Comparison of ENCODE assay signal across 8 cellular contexts in genomic region chr10:50067546-50068351, GRCh38. TPM values are rescaled to one million over a fixed set of nuclear protein-coding genes. Genes with fewer than 3 reads are reported as not detected.
DNase-seq lines count a peak whose midpoint lies in the region; ATAC-seq and TF ChIP-seq lines count a peak whose summit lies in the region.
"Not testable (repeated sequence)": the region's sequence is repeated elsewhere in the genome, so short reads cannot be mapped to it uniquely, and the experiment has no call there.

Gene WASHC2A (plus strand): TSS chr10:50067954. CDS start chr10:50068006, 52 bp downstream.

- H3K4me1 ChIP-seq in suprapubic skin = peaks cover 13% of the 10 kb centered on the region

- TF ChIP-seq CTCF in HFFc6 (IDR thresholded peaks at IDR 0.05); omental fat pad (IDR thresholded peaks at IDR 0.05); suprapubic skin (IDR thresholded peaks at IDR 0.05): not testable (repeated sequence)

- H3K9me3 ChIP-seq in suprapubic skin = not testable (repeated sequence)

- not testable (repeated sequence) for H3K27me3 Mint-ChIP-seq in HFFc6 (ENCODE audit: insufficient read depth); activated naive CD4-positive, alpha-beta T cell treated with anti-CD3 and anti-CD28 coated beads, Interleukin-2, amount 50 U/mL, for 24 hours

- TF ChIP-seq EP300 in suprapubic skin (IDR thresholded peaks at IDR 0.05) = not testable (repeated sequence)

- H3K27ac Mint-ChIP-seq in HFFc6 = peak within 1 kb of the TSS; percentile 68
- peak within 1 kb of the TSS; percentile 90 for H3K27ac Mint-ChIP-seq in activated naive CD4-positive, alpha-beta T cell treated with anti-CD3 and anti-CD28 coated beads, Interleukin-2, amount 50 U/mL, for 24 hours

- H3K4me3 ChIP-seq in GM08714 (ENCODE audit: low read length) = peak within 1 kb of the TSS; percentile 96; the same call in 1 of the 2 replicates
- peak within 1 kb of the TSS; percentile 66 for H3K4me3 ChIP-seq in suprapubic skin

- TF ChIP-seq POLR2A in suprapubic skin (IDR thresholded peaks at IDR 0.05) = not testable (repeated sequence)

- not testable (repeated sequence) for H3K36me3 Mint-ChIP-seq in HFFc6 (ENCODE audit: low read depth); activated naive CD4-positive, alpha-beta T cell treated with anti-CD3 and anti-CD28 coated beads, Interleukin-2, amount 50 U/mL, for 24 hours

- DNase-seq in HFFc6 (peak; percentile 95), NAMALWA (ENCODE audit: low spot score) (peak; percentile 61), SKM-1 treated with dmso at 0.1 percent for 144 hours (lab: John Stamatoyannopoulos, UW; ENCODE audit: unreplicated experiment) (peak; percentile 10), glomerular visceral epithelial cell (ENCODE audit: extremely low spot score) (peak; percentile 90), omental fat pad (ENCODE audit: low spot score) (peak; percentile 97), suprapubic skin (ENCODE audit: low spot score in 2 of 2) (peak; percentile 91 to 96)

- not testable (repeated sequence) for H3K9me3 Mint-ChIP-seq in HFFc6; activated naive CD4-positive, alpha-beta T cell treated with anti-CD3 and anti-CD28 coated beads, Interleukin-2, amount 50 U/mL, for 24 hours

- ATAC-seq in omental fat pad (ENCODE audit: low FRiP score) = peak; percentile 93

- H3K4me3 Mint-ChIP-seq in HFFc6 = peak within 1 kb of the TSS; percentile 86
- peak within 1 kb of the TSS; percentile 72 for H3K4me3 Mint-ChIP-seq in activated naive CD4-positive, alpha-beta T cell treated with anti-CD3 and anti-CD28 coated beads, Interleukin-2, amount 50 U/mL, for 24 hours

- peaks cover 15% of the 10 kb centered on the region for H3K4me1 Mint-ChIP-seq in HFFc6 (ENCODE audit: low read depth)
- H3K4me1 Mint-ChIP-seq in activated naive CD4-positive, alpha-beta T cell treated with anti-CD3 and anti-CD28 coated beads, Interleukin-2, amount 50 U/mL, for 24 hours = peaks cover 12% of the 10 kb centered on the region

- peak within 1 kb of the TSS; percentile 72 for H3K27ac ChIP-seq in suprapubic skin

- not testable (repeated sequence) for H3K36me3 ChIP-seq in suprapubic skin

- WGBS in suprapubic skin = 0% methylated on average over 36 of the region's 73 CpGs

- not testable (repeated sequence) for H3K27me3 ChIP-seq in suprapubic skin

RNA-seq across cellular contexts. Expression of gene WASHC2A, which starts in this region (rescaled TPM):
- 10 to 100 TPM; 37.4 to 51.5 (median 42.8) TPM for total RNA-seq in HFFc6 (2021; fragmentation: NEBNext Ultra II Directional; extraction: Animal tissue kit (Norgen Biotek cat#: 25700))
- total RNA-seq in omental fat pad (10 to 100 TPM; 23.5 to 38.8 (median 28.7) TPM), suprapubic skin (10 to 100 TPM; 29.7 to 68.0 (median 33.9) TPM)

Comparison
In these comparisons a context has a peak if more than half of its experiments do, and no peak if none do; other contexts are left out.
1. Peak in every context shown above with its lines: DNase-seq, ATAC-seq, H3K4me3 ChIP-seq and H3K27ac ChIP-seq.
2. DNase-seq: peak in every context shown above with its lines; median percentile 97 in omental fat pad; 95 in HFFc6; 94 in suprapubic skin; 90 in glomerular visceral epithelial cell; 61 in NAMALWA; 10 in SKM-1 treated with dmso at 0.1 percent for 144 hours.